ENCODE assay signal across 25 cellular contexts in genomic region chr4:186698028-186698427, GRCh38. TPM values are rescaled to one million over a fixed set of nuclear protein-coding genes. Genes with fewer than 3 reads are reported as not detected.
"Had no signal": no experiment of that assay in that cellular context is flagged by ENCODE, and none has a peak within 500 bp of the region (broad histone marks: within the 10 kb centered on the region; RNA-seq: fewer than 3 reads in every experiment).

No MANE protein-coding gene starts in this region.

- H3K4me3 Mint-ChIP-seq: dendritic cell treated with granulocyte-macrophage colony-stimulating factor and Interleukin-4, amounts not matched to agents 40 ng/mL and 50 ng/mL, for 4 days; immature natural killer cell; naive thymus-derived CD4-positive, alpha-beta T cell; T-cell had no signal

- H3K4me1 Mint-ChIP-seq: immature natural killer cell, T-cell had no signal

- H3K27me3 ChIP-seq: ascending aorta, esophagus muscularis mucosa, gastroesophageal sphincter, heart left ventricle, neutrophil, stomach had no signal

- H3K9me3 ChIP-seq: ascending aorta, esophagus muscularis mucosa, gastroesophageal sphincter, heart left ventricle, neutrophil, SK-N-SH, stomach had no signal

- H3K27me3 Mint-ChIP-seq: dendritic cell treated with granulocyte-macrophage colony-stimulating factor and Interleukin-4, amounts not matched to agents 40 ng/mL and 50 ng/mL, for 4 days; T-cell had no signal

- H3K36me3 ChIP-seq: ascending aorta, esophagus muscularis mucosa, gastroesophageal sphincter, heart left ventricle, neutrophil, stomach had no signal

- H3K27ac Mint-ChIP-seq: dendritic cell treated with granulocyte-macrophage colony-stimulating factor and Interleukin-4, amounts not matched to agents 40 ng/mL and 50 ng/mL, for 4 days; immature natural killer cell; naive thymus-derived CD4-positive, alpha-beta T cell; T-cell had no signal

- DNase-seq: activated CD4-positive, CD25-positive, alpha-beta regulatory T cell treated with anti-CD3 and anti-CD28 coated beads, Interleukin-2, amount 50 U/mL, for 72 hours; activated CD8-positive, alpha-beta memory T cell treated with anti-CD3 and anti-CD28 coated beads for 24 hours; activated CD8-positive, alpha-beta memory T cell treated with anti-CD3 and anti-CD28 coated beads, Interleukin-2, amount 50 U/mL, for 48 hours; activated effector memory CD4-positive, alpha-beta T cell treated with Interleukin-2 at 50 U/mL for 16 hours; activated naive CD4-positive, alpha-beta T cell treated with anti-CD3 and anti-CD28 coated beads, Interleukin-2, amount 50 U/mL, for 16 hours; activated T-cell treated with anti-CD3 and anti-CD28 coated beads, Interleukin-2, amount 50 U/mL, for 48 hours; effector memory CD4-positive, alpha-beta T cell; heart left ventricle; immature natural killer cell; mesenchymal stem cell; naive thymus-derived CD4-positive, alpha-beta T cell; retina; SK-N-SH; stimulated activated CD4-positive, alpha-beta T cell treated with anti-CD3 and anti-CD28 coated beads, Interleukin-4, amount 100 ng/mL, for 1 hour; stomach; T-cell; T-helper 9 cell had no signal

- H3K36me3 Mint-ChIP-seq: naive thymus-derived CD4-positive, alpha-beta T cell; T-cell had no signal

- FAIRE-seq: bronchial epithelial cell, endothelial cell of umbilical vein had no signal

- H3K9ac ChIP-seq: SK-N-SH had no signal

- H3K4me3 ChIP-seq: ascending aorta, esophagus muscularis mucosa, gastroesophageal sphincter, heart left ventricle, skin epidermis, stomach had no signal

- H3K27ac ChIP-seq: ascending aorta, gastroesophageal sphincter, neutrophil, skin epidermis had no signal

- ATAC-seq: gastroesophageal sphincter; heart left ventricle; naive thymus-derived CD4-positive, alpha-beta T cell; T-cell had no signal

- H3K4me2 ChIP-seq: SK-N-SH had no signal

RNA-seq across cellular contexts. Expression of gene FAT1, which starts 25.6 kb away (rescaled TPM):
- polyA plus RNA-seq: immature natural killer cell; naive thymus-derived CD4-positive, alpha-beta T cell had no signal
